8 cellular contexts compared by ENCODE assay signal in the genomic region with DNA sequence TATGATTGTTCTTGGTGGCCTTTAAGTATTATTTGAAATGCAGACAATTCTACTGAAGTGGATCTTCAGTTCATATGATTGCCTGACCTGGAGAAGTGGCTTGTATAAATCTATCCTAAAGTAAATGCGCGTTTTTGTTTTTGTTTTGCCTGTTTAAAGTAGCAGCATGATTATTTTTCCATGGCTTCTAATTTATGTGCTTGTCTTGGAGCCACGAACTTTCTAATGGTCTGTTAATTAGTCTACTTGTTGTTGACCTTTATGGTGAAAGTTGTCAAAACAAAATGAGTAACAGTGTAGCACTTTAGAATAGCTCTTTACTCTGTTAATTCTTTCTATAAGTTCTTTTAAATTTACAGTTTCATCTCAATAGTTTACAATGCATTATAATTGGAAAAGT. TPM values are rescaled to one million over a fixed set of nuclear protein-coding genes. Genes with fewer than 3 reads are reported as not detected.
DNase-seq lines count a peak whose midpoint lies in the region; ATAC-seq and TF ChIP-seq lines count a peak whose summit lies in the region.

No MANE protein-coding gene starts in this region.

- TF ChIP-seq CTCF in GM23338 (conservative IDR thresholded peaks at IDR 0.05; ENCODE audit: low read depth in 2 of 2): no peak
- no peak for TF ChIP-seq CTCF in SU-DHL-6 (IDR thresholded peaks at IDR 0.05; ENCODE audit: insufficient read depth, low read length, poor library complexity, severe bottlenecking)
- TF ChIP-seq CTCF in fibroblast of the aortic adventitia (IDR thresholded peaks at IDR 0.05; ENCODE audit: insufficient read depth, low read length): no peak
- TF ChIP-seq CTCF in gastrocnemius medialis (IDR thresholded peaks at IDR 0.05 in 4 of 5, conservative IDR thresholded peaks at IDR 0.05 in 1 of 5): no peak

- H3K4me3 ChIP-seq in GM23338: peak overlapping the region; percentile 91
- peak overlapping the region; percentile 80 for H3K4me3 ChIP-seq in SU-DHL-6 (ENCODE audit: insufficient read depth, low read length, poor library complexity, severe bottlenecking)
- peak overlapping the region; percentile 98 for H3K4me3 ChIP-seq in fibroblast of the aortic adventitia (ENCODE audit: low read depth, low read length)
- H3K4me3 ChIP-seq in gastrocnemius medialis: peak overlapping the region; percentile 78 to 89 (median 84)

- H3K36me3 ChIP-seq in GM23338 (ENCODE audit: insufficient read depth) (peaks cover 35% of the 10 kb centered on the region; the same call in 1 of the 2 replicates), SU-DHL-6 (ENCODE audit: low read length) (peaks cover 25% of the 10 kb centered on the region), gastrocnemius medialis (peaks cover 0 to 18% of the 10 kb centered on the region in 2 donors)

- H3K4me1 ChIP-seq in GM23338 (ENCODE audit: insufficient read depth): peaks cover 21% of the 10 kb centered on the region
- H3K4me1 ChIP-seq in gastrocnemius medialis: peaks cover 64 to 70% of the 10 kb centered on the region in 2 donors

- H3K27ac ChIP-seq in GM23338 (ENCODE audit: low read depth) (no peak overlapping the region), SU-DHL-6 (ENCODE audit: low read depth, low read length) (no peak overlapping the region), gastrocnemius medialis (peak overlapping the region; percentile 94 to 99 (median 96))

- H3K79me2 ChIP-seq in GM23338 (replicated peaks; ENCODE audit: insufficient read depth) (peaks cover 63% of the 10 kb centered on the region), SU-DHL-6 (ENCODE audit: insufficient read depth, low read length) (peaks cover 41% of the 10 kb centered on the region)

- H3K4me3 Mint-ChIP-seq in GM23338: peak overlapping the region; percentile 97

- no peak overlapping the region; the same call in 1 of the 2 replicates for H3K27ac Mint-ChIP-seq in GM23338

- H3K9me2 ChIP-seq in GM23338 (ENCODE audit: insufficient read depth) (no peaks in the 10 kb centered on the region), SU-DHL-6 (replicated peaks; ENCODE audit: insufficient read depth, low read length) (no peaks in the 10 kb centered on the region)

- in situ Hi-C loops in gastrocnemius medialis (cut with MboI; ENCODE audit: low sequenced_read_pairs in 4 of 4): loop anchor here in 1 of 4 donors (10.0 kb wide), 1 partner anchor 59 kb away; the partner anchor contains the start of gene WIPI1

- peaks cover 27% of the 10 kb centered on the region for H3K4me1 Mint-ChIP-seq in GM23338

- H2AFZ ChIP-seq in GM23338: no peak overlapping the region
- no peak overlapping the region for H2AFZ ChIP-seq in SU-DHL-6 (ENCODE audit: low read depth, low read length, severe bottlenecking)

- TF ChIP-seq POLR2A in gastrocnemius medialis (IDR thresholded peaks at IDR 0.05): no peak

- H3K4me2 ChIP-seq in GM23338: peak overlapping the region; percentile 93
- H3K4me2 ChIP-seq in SU-DHL-6 (ENCODE audit: low read depth, low read length, poor library complexity, severe bottlenecking): peak overlapping the region; percentile 85

- peaks cover 8% of the 10 kb centered on the region for H3K27me3 Mint-ChIP-seq in GM23338 (ENCODE audit: insufficient read depth, low read depth, poor library complexity)

- 0 out of 2 replicates have a peak, but pooled peaks cover 3% of the 10 kb centered on the region for H3F3A ChIP-seq in GM23338 (replicated peaks; ENCODE audit: low read depth)
- H3F3A ChIP-seq in SU-DHL-6 (ENCODE audit: insufficient read depth): 0 out of 2 replicates have a peak, but pooled peaks cover 4% of the 10 kb centered on the region

- ATAC-seq in GM23338 (no peak), gastrocnemius medialis (no peak), HG02610 (IDR thresholded peaks at IDR 0.05; ENCODE audit: unreplicated experiment) (no peak), HG02798 (IDR thresholded peaks at IDR 0.05; ENCODE audit: poor library complexity, unreplicated experiment) (no peak)

- peaks cover 24% of the 10 kb centered on the region for H3K9me3 Mint-ChIP-seq in GM23338

- peak overlapping the region; percentile 72 for H3K9ac ChIP-seq in SU-DHL-6 (ENCODE audit: low read length)

- no peaks in the 10 kb centered on the region for H3K9me3 ChIP-seq in SU-DHL-6 (ENCODE audit: insufficient read depth, low read length)
- H3K9me3 ChIP-seq in gastrocnemius medialis: no peaks in the 10 kb centered on the region

- DNase-seq in GM23338 (ENCODE audit: low spot score): no peak
- DNase-seq in fibroblast of the aortic adventitia (ENCODE audit: low read depth): peak; percentile 24
- no peak for DNase-seq in gastrocnemius medialis
- DNase-seq in islet precursor cell: no peak
- no peak for DNase-seq in DMS153 treated with DMSO at 0.1 percent for 48 hours (lab: John Stamatoyannopoulos, UW; ENCODE audit: unreplicated experiment)

- H3K27me3 ChIP-seq in GM23338 (ENCODE audit: insufficient read depth) (no peaks in the 10 kb centered on the region), SU-DHL-6 (ENCODE audit: low read length) (no peaks in the 10 kb centered on the region), gastrocnemius medialis (no peaks in the 10 kb centered on the region)

- H4K20me1 ChIP-seq in GM23338 (replicated peaks; ENCODE audit: insufficient read depth): peaks cover 18% of the 10 kb centered on the region
- H4K20me1 ChIP-seq in SU-DHL-6 (ENCODE audit: low read depth, low read length): peaks cover 7% of the 10 kb centered on the region

- intact Hi-C loops in gastrocnemius medialis (cut with DNase I; ENCODE audit: low total_unique reads): loop anchor here (2.0 to 10.0 kb wide), 4 partner anchors 57 to 1469 kb away; partner anchors contain the start of genes AMZ2, CACNG1 and WIPI1

- H3K36me3 Mint-ChIP-seq in GM23338 (ENCODE audit: low read depth): peaks cover 41% of the 10 kb centered on the region

TF ChIP-seq in GM23338, 12 proteins besides CTCF, POLR2A, EP300 and RAD21:
- TF ChIP-seq CREB1 (CRISPR knock-in tag; IDR thresholded peaks at IDR 0.05; ENCODE audit: low read depth) (no peak), EZH2phosphoT487 (IDR thresholded peaks at IDR 0.05; ENCODE audit: unreplicated experiment) (no peak), STAT1 (IDR thresholded peaks at IDR 0.05; ENCODE audit: unreplicated experiment) (no peak), REST (IDR thresholded peaks at IDR 0.05; ENCODE audit: unreplicated experiment) (no peak), ZNF331 (CRISPR knock-in tag; IDR thresholded peaks at IDR 0.05; ENCODE audit: low read depth) (no peak), NANOG (IDR thresholded peaks at IDR 0.05; ENCODE audit: borderline replicate concordance) (no peak), JUNB (IDR thresholded peaks at IDR 0.05; ENCODE audit: unreplicated experiment) (no peak)
- TF ChIP-seq, protein P1, sequence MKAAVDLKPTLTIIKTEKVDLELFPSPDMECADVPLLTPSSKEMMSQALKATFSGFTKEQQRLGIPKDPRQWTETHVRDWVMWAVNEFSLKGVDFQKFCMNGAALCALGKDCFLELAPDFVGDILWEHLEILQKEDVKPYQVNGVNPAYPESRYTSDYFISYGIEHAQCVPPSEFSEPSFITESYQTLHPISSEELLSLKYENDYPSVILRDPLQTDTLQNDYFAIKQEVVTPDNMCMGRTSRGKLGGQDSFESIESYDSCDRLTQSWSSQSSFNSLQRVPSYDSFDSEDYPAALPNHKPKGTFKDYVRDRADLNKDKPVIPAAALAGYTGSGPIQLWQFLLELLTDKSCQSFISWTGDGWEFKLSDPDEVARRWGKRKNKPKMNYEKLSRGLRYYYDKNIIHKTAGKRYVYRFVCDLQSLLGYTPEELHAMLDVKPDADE (IDR thresholded peaks at IDR 0.05): no peak

RNA-seq across cellular contexts. Expression of gene PRKAR1A, which starts 1.7 kb away (rescaled TPM):
- 100 and 106 TPM in 2 replicates for total RNA-seq in GM23338 (2014; rRNA removed; shearing (Covaris generic))
- 67.0 and 90.1 TPM in 2 replicates for polyA plus RNA-seq in GM23338 (2016; fragmentation: Nextera tagmentation; extraction: Ambion mirVana)
- total RNA-seq in fibroblast of the aortic adventitia (ENCODE audit: low replicate concordance) (267 and 308 TPM in 2 replicates), gastrocnemius medialis (100 to 1,000 TPM; 271 to 656 (median 557) TPM)

RNA-seq across cellular contexts. Expression of gene WIPI1, which starts 56.6 kb away (rescaled TPM):
- total RNA-seq in GM23338 (2014; rRNA removed; shearing (Covaris generic)): 29.3 and 30.1 TPM in 2 replicates
- polyA plus RNA-seq in GM23338 (2016; fragmentation: Nextera tagmentation; extraction: Ambion mirVana): 21.8 and 24.1 TPM in 2 replicates
- 78.1 and 84.9 TPM in 2 replicates for total RNA-seq in fibroblast of the aortic adventitia (ENCODE audit: low replicate concordance)
- total RNA-seq in gastrocnemius medialis: 100 to 1,000 TPM in 2 of 4 donors, 10 to 100 TPM in 2; 79.1 to 182 (median 92.0) TPM

Comparison
In these comparisons a context has a peak if more than half of its experiments do, and no peak if none do; other contexts are left out.
1. H3K27ac ChIP-seq: peak in gastrocnemius medialis (4 of 4); none in GM23338 (single experiment) and SU-DHL-6 (single experiment).
2. Peak in every context shown above with its lines, with median percentiles within 50 percentile points of each other: H3K4me3 ChIP-seq.